In genomic region chr1:53197301-53198205, GRCh38 we compare ENCODE assay signal across 8 cellular contexts.
DNase-seq lines count a peak whose midpoint lies in the region; ATAC-seq and TF ChIP-seq lines count a peak whose summit lies in the region.

No MANE protein-coding gene starts in this region.

- no peaks in the 10 kb centered on the region for H3K27me3 Mint-ChIP-seq in activated naive CD8-positive, alpha-beta T cell treated with anti-CD3 and anti-CD28 coated beads, Interleukin-2, amount 50 U/mL, for 24 hours
- H3K27me3 Mint-ChIP-seq in stimulated activated memory B cell treated with anti-CD40 and anti-IgM and Interleukin-4, amounts not matched to agents 10 μg/mL and 1 μg/mL and 100 μg/mL, for 72 hours, result no peaks in the 10 kb centered on the region

- DNase-seq in AG04449 (ENCODE audit: low read depth, low spot score) (no peak), HL-60 (ENCODE audit: low read depth in 1 of 2, low spot score in 1 of 2) (peak in 1 of 2 experiments; percentile 47), 8988T (no peak)
- DNase-seq in activated naive CD8-positive, alpha-beta T cell treated with anti-CD3 and anti-CD28 coated beads, Interleukin-2, amount 50 U/mL, for 24 hours, result no peak
- no peak for DNase-seq in stimulated activated CD4-positive, alpha-beta T cell treated with anti-CD3 and anti-CD28 coated beads, Interleukin-2, amount 100 ng/mL, for 24 hours

- H3K27me3 ChIP-seq in HL-60 (ENCODE audit: insufficient read depth, poor library complexity, severe bottlenecking) (no peaks in the 10 kb centered on the region), iPS-18a (ENCODE audit: control insufficient read depth, insufficient read depth, low read length) (peaks cover 11% of the 10 kb centered on the region)

- CTCF ChIA-PET in AG04449 (lab: Yijun Ruan, JAX), result interaction anchor here (1.1 to 5.5 kb wide), 2 partner anchors 14 to 81 kb away, joined by 3 to 95 read pairs; no protein-coding TSS in a partner anchor

- TF ChIP-seq CTCF in AG04449 (IDR thresholded peaks at IDR 0.05; ENCODE audit: insufficient read depth, low read length, missing control alignments) (no peak), HL-60 (IDR thresholded peaks at IDR 0.05; ENCODE audit: insufficient read depth, low read length) (no peak)

- no peaks in the 10 kb centered on the region for H3K9me3 ChIP-seq in iPS-18a (ENCODE audit: control insufficient read depth, low read depth, low read length)

- peaks cover 24% of the 10 kb centered on the region for H3K36me3 Mint-ChIP-seq in activated naive CD8-positive, alpha-beta T cell treated with anti-CD3 and anti-CD28 coated beads, Interleukin-2, amount 50 U/mL, for 24 hours (ENCODE audit: low read depth)
- peaks cover 18% of the 10 kb centered on the region for H3K36me3 Mint-ChIP-seq in stimulated activated memory B cell treated with anti-CD40 and anti-IgM and Interleukin-4, amounts not matched to agents 10 μg/mL and 1 μg/mL and 100 μg/mL, for 72 hours

- peak overlapping the region; percentile 86 for H3K9ac ChIP-seq in iPS-18a (ENCODE audit: low read length)

- no peak for ATAC-seq in activated naive CD8-positive, alpha-beta T cell treated with anti-CD3 and anti-CD28 coated beads, Interleukin-2, amount 50 U/mL, for 24 hours
- ATAC-seq in stimulated activated memory B cell treated with anti-CD40 and anti-IgM and Interleukin-4, amounts not matched to agents 10 μg/mL and 1 μg/mL and 100 μg/mL, for 72 hours, result no peak
- no peak for ATAC-seq in HG02759 (IDR thresholded peaks at IDR 0.05; ENCODE audit: unreplicated experiment)

- peaks cover 12% of the 10 kb centered on the region for H3K4me1 ChIP-seq in iPS-18a (ENCODE audit: control insufficient read depth, low read depth, low read length)

- peak overlapping the region; percentile 99 for H3K4me3 Mint-ChIP-seq in activated naive CD8-positive, alpha-beta T cell treated with anti-CD3 and anti-CD28 coated beads, Interleukin-2, amount 50 U/mL, for 24 hours
- peak overlapping the region; percentile 89 for H3K4me3 Mint-ChIP-seq in stimulated activated memory B cell treated with anti-CD40 and anti-IgM and Interleukin-4, amounts not matched to agents 10 μg/mL and 1 μg/mL and 100 μg/mL, for 72 hours

- H3K4me3 ChIP-seq in AG04449 (ENCODE audit: low read depth, low read length) (peak overlapping the region; percentile 74), HL-60 (replicated peaks; ENCODE audit: insufficient read depth, low read length) (peak overlapping the region; percentile 77), iPS-18a (ENCODE audit: low read length) (peak overlapping the region; percentile 89)

- H3K27ac Mint-ChIP-seq in activated naive CD8-positive, alpha-beta T cell treated with anti-CD3 and anti-CD28 coated beads, Interleukin-2, amount 50 U/mL, for 24 hours, result peak overlapping the region; percentile 95
- peak overlapping the region; percentile 93 for H3K27ac Mint-ChIP-seq in stimulated activated memory B cell treated with anti-CD40 and anti-IgM and Interleukin-4, amounts not matched to agents 10 μg/mL and 1 μg/mL and 100 μg/mL, for 72 hours

- POLR2A ChIA-PET in AG04449 (lab: Yijun Ruan, JAX), result no interaction called here

- peaks cover 7% of the 10 kb centered on the region for H3K36me3 ChIP-seq in iPS-18a (ENCODE audit: control insufficient read depth, low read depth, low read length)

- H3K4me1 Mint-ChIP-seq in activated naive CD8-positive, alpha-beta T cell treated with anti-CD3 and anti-CD28 coated beads, Interleukin-2, amount 50 U/mL, for 24 hours, result peaks cover 27% of the 10 kb centered on the region
- H3K4me1 Mint-ChIP-seq in stimulated activated memory B cell treated with anti-CD40 and anti-IgM and Interleukin-4, amounts not matched to agents 10 μg/mL and 1 μg/mL and 100 μg/mL, for 72 hours, result peaks cover 20% of the 10 kb centered on the region

- no peaks in the 10 kb centered on the region for H3K9me3 Mint-ChIP-seq in activated naive CD8-positive, alpha-beta T cell treated with anti-CD3 and anti-CD28 coated beads, Interleukin-2, amount 50 U/mL, for 24 hours
- H3K9me3 Mint-ChIP-seq in stimulated activated memory B cell treated with anti-CD40 and anti-IgM and Interleukin-4, amounts not matched to agents 10 μg/mL and 1 μg/mL and 100 μg/mL, for 72 hours, result no peaks in the 10 kb centered on the region

- H3K27ac ChIP-seq in HL-60 (replicated peaks), result peak overlapping the region; percentile 87
- peak overlapping the region; percentile 24 for H3K27ac ChIP-seq in iPS-18a (ENCODE audit: low read length)
